ENCODE assay signal across 20 cellular contexts in genomic region chr2:169343202-169343601, GRCh38. TPM values are rescaled to one million over a fixed set of nuclear protein-coding genes. Genes with fewer than 3 reads are reported as not detected.
"Had no signal": no experiment of that assay in that cellular context is flagged by ENCODE, and none has a peak within 500 bp of the region (broad histone marks: within the 10 kb centered on the region; RNA-seq: fewer than 3 reads in every experiment).

No MANE protein-coding gene starts in this region.

- H3K27ac Mint-ChIP-seq: dendritic cell treated with granulocyte-macrophage colony-stimulating factor and Interleukin-4, amounts not matched to agents 40 ng/mL and 50 ng/mL, for 4 days; immature natural killer cell; natural killer cell treated with Interleukin-12 subunit alpha and Interleukin-12 subunit beta and Interleukin-15 and Interleukin-18, amount 100 ng/mL, for 72 hours; neural progenitor cell had no signal

- H3K4me3 ChIP-seq: esophagus squamous epithelium, left ventricle myocardium inferior, lower lobe of right lung, neural progenitor cell, ovary, stomach, tibial nerve had no signal

- H3K9me3 ChIP-seq: esophagus squamous epithelium, left ventricle myocardium inferior, lower lobe of right lung, ovary, stomach, tibial nerve had no signal

- H3K4me3 Mint-ChIP-seq: dendritic cell treated with granulocyte-macrophage colony-stimulating factor and Interleukin-4, amounts not matched to agents 40 ng/mL and 50 ng/mL, for 4 days; immature natural killer cell; natural killer cell treated with Interleukin-12 subunit alpha and Interleukin-12 subunit beta and Interleukin-15 and Interleukin-18, amount 100 ng/mL, for 72 hours; neural progenitor cell had no signal

- H3K36me3 Mint-ChIP-seq: immature natural killer cell; natural killer cell treated with Interleukin-12 subunit alpha and Interleukin-12 subunit beta and Interleukin-15 and Interleukin-18, amount 100 ng/mL, for 72 hours had no signal

- ATAC-seq: foreskin keratinocyte; left cardiac atrium; lower lobe of right lung; natural killer cell treated with Interleukin-12 subunit alpha and Interleukin-12 subunit beta and Interleukin-15 and Interleukin-18, amount 100 ng/mL, for 72 hours; right cardiac atrium had no signal

- H3K4me1 ChIP-seq: esophagus squamous epithelium, foreskin keratinocyte, left ventricle myocardium inferior, lower lobe of right lung, stomach had no signal

- H3K27me3 ChIP-seq: neural progenitor cell, ovary, stomach, tibial nerve had no signal

- H3K27ac ChIP-seq: esophagus squamous epithelium, foreskin keratinocyte, left ventricle myocardium inferior, lower lobe of right lung, ovary, stomach, tibial nerve had no signal

- H3K36me3 ChIP-seq: esophagus squamous epithelium, left ventricle myocardium inferior, lower lobe of right lung, neural progenitor cell, ovary, stomach, tibial nerve had no signal

- H3K9me3 Mint-ChIP-seq: dendritic cell treated with granulocyte-macrophage colony-stimulating factor and Interleukin-4, amounts not matched to agents 40 ng/mL and 50 ng/mL, for 4 days; natural killer cell treated with Interleukin-12 subunit alpha and Interleukin-12 subunit beta and Interleukin-15 and Interleukin-18, amount 100 ng/mL, for 72 hours; neural progenitor cell had no signal

- H3K4me1 Mint-ChIP-seq: immature natural killer cell had no signal

- DNase-seq: esophagus squamous epithelium; foreskin keratinocyte; immature natural killer cell; left cardiac atrium; left ventricle myocardium inferior; lower lobe of right lung; mesenchymal stem cell; midbrain; nucleus accumbens; ovary; right cardiac atrium; small intestine; stimulated activated CD4-positive, alpha-beta T cell treated with anti-CD3 and anti-CD28 coated beads, Interleukin-12 subunit alpha, Interleukin-12 subunit beta, amount 100 ng/mL, for 4 hours; stimulated activated naive CD4-positive, alpha-beta T cell; stomach had no signal

RNA-seq across cellular contexts. Expression of gene LRP2, which starts 19.1 kb away (rescaled TPM):
- total RNA-seq: foreskin keratinocyte, posterior vena cava, tibial nerve had no signal
